9 cellular contexts compared by ENCODE assay signal in the genomic region with DNA sequence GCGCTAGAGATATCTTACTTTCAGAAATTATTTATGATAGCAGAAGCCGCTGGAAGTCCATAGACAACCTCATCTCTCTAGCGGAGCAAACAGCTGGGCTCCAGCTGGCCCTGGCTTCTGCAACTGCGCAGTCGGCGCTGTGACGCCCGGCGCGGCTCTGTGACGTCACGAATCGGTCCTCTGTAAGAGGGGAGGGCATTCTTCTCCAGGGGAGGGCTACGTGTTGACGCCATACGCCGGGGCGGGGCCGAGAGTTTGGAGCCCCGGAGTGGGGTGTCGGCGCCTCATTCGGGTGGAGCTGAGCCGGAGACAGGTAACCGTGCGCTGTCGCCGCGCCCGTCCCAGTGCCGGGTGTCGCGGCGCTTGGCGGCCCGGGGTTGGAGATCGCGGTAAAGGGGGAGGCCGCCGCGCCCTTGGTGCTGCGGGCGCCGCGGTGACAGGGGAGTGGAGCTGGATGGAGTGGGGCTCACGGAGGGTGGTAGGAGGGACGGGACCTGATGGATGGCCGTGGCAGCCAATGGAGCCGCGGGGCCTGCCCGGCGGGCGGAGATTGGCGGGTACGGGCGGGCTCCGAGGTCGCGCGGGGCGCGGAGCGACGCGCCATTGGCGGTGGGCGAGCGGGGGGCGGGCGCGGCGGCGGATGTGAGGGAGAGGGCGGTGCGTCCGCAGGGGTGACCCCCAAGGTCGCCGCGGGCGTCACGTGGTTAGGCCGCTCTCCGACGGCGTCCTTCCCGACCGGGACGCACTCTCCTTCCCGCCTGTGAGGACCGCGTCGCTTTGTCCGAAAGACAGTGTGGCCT. TPM values are rescaled to one million over a fixed set of nuclear protein-coding genes. Genes with fewer than 3 reads are reported as not detected.
DNase-seq lines count a peak whose midpoint lies in the region; ATAC-seq, FAIRE-seq and TF ChIP-seq lines count a peak whose summit lies in the region.
"Had no signal": no experiment of that assay in that cellular context is flagged by ENCODE, and none has a peak within 500 bp of the region (broad histone marks: within the 10 kb centered on the region; RNA-seq: fewer than 3 reads in every experiment).

TSS of gene OGDH (plus strand) at position 287 of the 800 bp plus-strand sequence. CDS start 17,717 bp downstream, outside the sequence.

- H3K9ac ChIP-seq in kidney (ENCODE audit: low read length in 2 of 2) = peak within 1 kb of the TSS; percentile 87 to 97

- ATAC-seq in HG03432 (IDR thresholded peaks at IDR 0.05; ENCODE audit: unreplicated experiment) = peak; percentile 95

- peak; percentile 99 for DNase-seq in AG20443 (ENCODE audit: low spot score)
- peak; percentile 96 for DNase-seq in NCI-H510A (lab: John Stamatoyannopoulos, UW)
- peak; percentile 99 for DNase-seq in activated CD4-positive, alpha-beta T cell treated with anti-CD3 and anti-CD28 coated beads for 1 hour
- peak; percentile 100 for DNase-seq in cerebellum (ENCODE audit: low spot score)
- DNase-seq in kidney = peak; percentile 100
- DNase-seq in stimulated activated CD4-positive, alpha-beta T cell treated with anti-CD3 and anti-CD28 coated beads, Interleukin-15, amount 100 ng/mL, for 24 hours = peak; percentile 100

- peak within 1 kb of the TSS; percentile 99 to 100 for H3K27ac ChIP-seq in kidney (ENCODE audit: low read depth in 2 of 2, low read length in 2 of 2)

- TF ChIP-seq POLR2A in GM19099 (IDR thresholded peaks at IDR 0.05; ENCODE audit: extremely low read depth, insufficient read length, low read depth) = peak; percentile 96

- peak within 1 kb of the TSS; percentile 85 to 93 for H3K4me3 ChIP-seq in kidney (ENCODE audit: low read length in 2 of 2)

- no peak for FAIRE-seq in kidney (lab: Jason Lieb, UNC)
- FAIRE-seq: islet of Langerhans had no signal

- TF ChIP-seq CTCF in kidney (IDR thresholded peaks at IDR 0.05; ENCODE audit: borderline replicate concordance, extremely low read depth, insufficient read depth) = no peak

- intact Hi-C loops in kidney (cut with DNase I) = no loop called here

- H3K9me3 ChIP-seq in kidney (ENCODE audit: control insufficient read depth in 1 of 2, low read length in 2 of 2) = no peaks in the 10 kb centered on the region

- H3K36me3 ChIP-seq in kidney (ENCODE audit: control insufficient read depth in 1 of 2, insufficient read depth in 2 of 2, low read length in 2 of 2) = no peaks in the 10 kb centered on the region

- peaks cover 0 to 3% of the 10 kb centered on the region in 2 donors for H3K4me1 ChIP-seq in kidney (ENCODE audit: control insufficient read depth in 1 of 2, insufficient read depth in 1 of 2, low read depth in 1 of 2, low read length in 2 of 2)

RNA-seq across cellular contexts. Expression of gene OGDH, which starts in this region (rescaled TPM):
- total RNA-seq in cerebellum (40.9 TPM), kidney (132 TPM)
- 108 TPM for polyA plus RNA-seq in kidney (ENCODE audit: insufficient read depth, low read depth, low replicate concordance)

Comparison
In these comparisons a context has a peak if more than half of its experiments do, and no peak if none do; other contexts are left out.
1. Peak in every context shown above with its lines: DNase-seq, ATAC-seq, H3K4me3 ChIP-seq and H3K27ac ChIP-seq.